1 cellular context compared by ENCODE assay signal in the genomic region with DNA sequence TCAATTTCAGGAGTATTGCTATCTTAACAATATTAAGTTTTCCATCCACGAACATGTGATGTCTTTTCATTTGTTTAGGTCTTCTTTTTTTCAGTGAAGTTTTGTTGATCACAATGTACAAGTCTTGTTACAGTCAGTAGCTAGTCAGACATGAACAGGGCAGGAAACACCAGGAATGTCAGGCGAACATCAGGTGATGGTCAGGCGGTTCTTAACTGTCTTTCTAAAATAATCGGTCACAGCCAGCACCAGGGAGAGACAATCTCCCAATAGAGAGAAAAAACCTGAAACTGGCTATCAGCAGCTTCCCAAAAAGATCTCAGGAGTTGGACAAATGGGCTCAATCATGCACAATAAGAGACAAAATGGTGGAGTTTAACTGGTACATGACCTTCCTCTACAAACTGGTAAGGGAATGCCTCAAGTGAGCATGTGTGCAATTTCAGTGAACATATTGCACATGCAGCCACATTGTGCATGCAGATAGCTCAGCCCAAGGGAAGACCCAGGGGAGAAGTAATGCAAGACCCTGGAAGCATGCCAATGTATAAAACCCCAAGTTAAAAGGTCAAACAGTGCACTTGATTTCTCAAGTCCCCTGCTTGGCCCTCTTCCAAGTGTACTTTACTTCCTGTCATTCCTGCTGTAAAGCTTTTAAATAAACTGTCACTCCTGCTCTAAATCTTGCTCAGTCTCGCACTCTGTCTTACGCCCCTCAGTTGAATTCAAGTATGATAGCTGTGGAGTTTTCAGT.
TF ChIP-seq lines count a peak whose summit lies in the region.

No MANE protein-coding gene starts in this region.

TF ChIP-seq in WTC11, 78 proteins besides CTCF, POLR2A, EP300 and RAD21 (continued from another document):
- TF ChIP-seq, protein P1, sequence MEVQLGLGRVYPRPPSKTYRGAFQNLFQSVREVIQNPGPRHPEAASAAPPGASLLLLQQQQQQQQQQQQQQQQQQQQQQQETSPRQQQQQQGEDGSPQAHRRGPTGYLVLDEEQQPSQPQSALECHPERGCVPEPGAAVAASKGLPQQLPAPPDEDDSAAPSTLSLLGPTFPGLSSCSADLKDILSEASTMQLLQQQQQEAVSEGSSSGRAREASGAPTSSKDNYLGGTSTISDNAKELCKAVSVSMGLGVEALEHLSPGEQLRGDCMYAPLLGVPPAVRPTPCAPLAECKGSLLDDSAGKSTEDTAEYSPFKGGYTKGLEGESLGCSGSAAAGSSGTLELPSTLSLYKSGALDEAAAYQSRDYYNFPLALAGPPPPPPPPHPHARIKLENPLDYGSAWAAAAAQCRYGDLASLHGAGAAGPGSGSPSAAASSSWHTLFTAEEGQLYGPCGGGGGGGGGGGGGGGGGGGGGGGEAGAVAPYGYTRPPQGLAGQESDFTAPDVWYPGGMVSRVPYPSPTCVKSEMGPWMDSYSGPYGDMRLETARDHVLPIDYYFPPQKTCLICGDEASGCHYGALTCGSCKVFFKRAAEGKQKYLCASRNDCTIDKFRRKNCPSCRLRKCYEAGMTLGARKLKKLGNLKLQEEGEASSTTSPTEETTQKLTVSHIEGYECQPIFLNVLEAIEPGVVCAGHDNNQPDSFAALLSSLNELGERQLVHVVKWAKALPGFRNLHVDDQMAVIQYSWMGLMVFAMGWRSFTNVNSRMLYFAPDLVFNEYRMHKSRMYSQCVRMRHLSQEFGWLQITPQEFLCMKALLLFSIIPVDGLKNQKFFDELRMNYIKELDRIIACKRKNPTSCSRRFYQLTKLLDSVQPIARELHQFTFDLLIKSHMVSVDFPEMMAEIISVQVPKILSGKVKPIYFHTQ (CRISPR knock-in tag; IDR thresholded peaks at IDR 0.05): no peak
- TF ChIP-seq, protein P2, sequence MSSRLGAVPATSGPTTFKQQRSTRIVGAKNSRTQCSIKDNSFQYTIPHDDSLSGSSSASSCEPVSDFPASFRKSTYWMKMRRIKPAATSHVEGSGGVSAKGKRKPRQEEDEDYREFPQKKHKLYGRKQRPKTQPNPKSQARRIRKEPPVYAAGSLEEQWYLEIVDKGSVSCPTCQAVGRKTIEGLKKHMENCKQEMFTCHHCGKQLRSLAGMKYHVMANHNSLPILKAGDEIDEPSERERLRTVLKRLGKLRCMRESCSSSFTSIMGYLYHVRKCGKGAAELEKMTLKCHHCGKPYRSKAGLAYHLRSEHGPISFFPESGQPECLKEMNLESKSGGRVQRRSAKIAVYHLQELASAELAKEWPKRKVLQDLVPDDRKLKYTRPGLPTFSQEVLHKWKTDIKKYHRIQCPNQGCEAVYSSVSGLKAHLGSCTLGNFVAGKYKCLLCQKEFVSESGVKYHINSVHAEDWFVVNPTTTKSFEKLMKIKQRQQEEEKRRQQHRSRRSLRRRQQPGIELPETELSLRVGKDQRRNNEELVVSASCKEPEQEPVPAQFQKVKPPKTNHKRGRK (CRISPR knock-in tag; IDR thresholded peaks at IDR 0.05; ENCODE audit: borderline replicate concordance): no peak
- TF ChIP-seq, protein P3, sequence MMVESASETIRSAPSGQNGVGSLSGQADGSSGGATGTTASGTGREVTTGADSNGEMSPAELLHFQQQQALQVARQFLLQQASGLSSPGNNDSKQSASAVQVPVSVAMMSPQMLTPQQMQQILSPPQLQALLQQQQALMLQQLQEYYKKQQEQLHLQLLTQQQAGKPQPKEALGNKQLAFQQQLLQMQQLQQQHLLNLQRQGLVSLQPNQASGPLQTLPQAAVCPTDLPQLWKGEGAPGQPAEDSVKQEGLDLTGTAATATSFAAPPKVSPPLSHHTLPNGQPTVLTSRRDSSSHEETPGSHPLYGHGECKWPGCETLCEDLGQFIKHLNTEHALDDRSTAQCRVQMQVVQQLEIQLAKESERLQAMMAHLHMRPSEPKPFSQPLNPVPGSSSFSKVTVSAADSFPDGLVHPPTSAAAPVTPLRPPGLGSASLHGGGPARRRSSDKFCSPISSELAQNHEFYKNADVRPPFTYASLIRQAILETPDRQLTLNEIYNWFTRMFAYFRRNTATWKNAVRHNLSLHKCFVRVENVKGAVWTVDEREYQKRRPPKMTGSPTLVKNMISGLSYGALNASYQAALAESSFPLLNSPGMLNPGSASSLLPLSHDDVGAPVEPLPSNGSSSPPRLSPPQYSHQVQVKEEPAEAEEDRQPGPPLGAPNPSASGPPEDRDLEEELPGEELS (CRISPR knock-in tag; IDR thresholded peaks at IDR 0.05): no peak
- TF ChIP-seq, protein P4, sequence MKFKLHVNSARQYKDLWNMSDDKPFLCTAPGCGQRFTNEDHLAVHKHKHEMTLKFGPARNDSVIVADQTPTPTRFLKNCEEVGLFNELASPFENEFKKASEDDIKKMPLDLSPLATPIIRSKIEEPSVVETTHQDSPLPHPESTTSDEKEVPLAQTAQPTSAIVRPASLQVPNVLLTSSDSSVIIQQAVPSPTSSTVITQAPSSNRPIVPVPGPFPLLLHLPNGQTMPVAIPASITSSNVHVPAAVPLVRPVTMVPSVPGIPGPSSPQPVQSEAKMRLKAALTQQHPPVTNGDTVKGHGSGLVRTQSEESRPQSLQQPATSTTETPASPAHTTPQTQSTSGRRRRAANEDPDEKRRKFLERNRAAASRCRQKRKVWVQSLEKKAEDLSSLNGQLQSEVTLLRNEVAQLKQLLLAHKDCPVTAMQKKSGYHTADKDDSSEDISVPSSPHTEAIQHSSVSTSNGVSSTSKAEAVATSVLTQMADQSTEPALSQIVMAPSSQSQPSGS (CRISPR knock-in tag; IDR thresholded peaks at IDR 0.05; ENCODE audit: borderline replicate concordance, low read depth): no peak
- TF ChIP-seq PRRX2 (CRISPR knock-in tag; IDR thresholded peaks at IDR 0.05) (no peak), ZNF671 (CRISPR knock-in tag; IDR thresholded peaks at IDR 0.05) (no peak), TCF7 (CRISPR knock-in tag; IDR thresholded peaks at IDR 0.05; ENCODE audit: low read depth) (no peak)
